ENCODE assay signal across 17 cellular contexts in the genomic region with DNA sequence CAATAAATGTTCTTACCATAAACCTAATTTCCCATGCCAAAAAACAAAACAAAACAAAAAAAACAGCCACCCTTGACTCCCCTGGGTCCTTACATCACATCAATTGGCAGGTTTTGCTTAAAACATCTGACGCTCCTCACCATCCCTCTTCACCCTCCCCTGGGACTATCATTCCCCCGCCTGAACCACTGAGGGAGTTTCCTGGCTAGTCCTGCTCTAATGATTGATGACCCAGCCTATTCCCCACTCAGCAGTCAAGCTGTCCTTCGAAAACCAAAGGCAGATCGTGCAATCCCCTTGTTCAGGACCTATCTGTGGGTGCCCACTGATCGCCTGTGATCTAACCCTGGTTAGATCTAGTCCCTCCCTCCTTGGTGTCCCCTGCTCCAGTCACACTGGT.
DNase-seq lines count a peak whose midpoint lies in the region; ATAC-seq, FAIRE-seq and TF ChIP-seq lines count a peak whose summit lies in the region.
"Had no signal": no experiment of that assay in that cellular context is flagged by ENCODE, and none has a peak within 500 bp of the region (broad histone marks: within the 10 kb centered on the region; RNA-seq: fewer than 3 reads in every experiment).

No MANE protein-coding gene starts in this region.

- H3K4me3 ChIP-seq in fibroblast of mammary gland (ENCODE audit: control insufficient read depth, low read depth, low read length), result no peak overlapping the region
- H3K4me3 ChIP-seq: gastroesophageal sphincter, MG63 had no signal

- in situ Hi-C loops in GM13977 (cut with MboI; ENCODE audit: low pct_unique_long_range_greater_than_20kb, low sequenced_read_pairs, unreplicated experiment), result loop anchor here (10.0 kb wide), 1 partner anchor 71 kb away; no protein-coding TSS in a partner anchor

- ATAC-seq in GM21423 (IDR thresholded peaks at IDR 0.05; ENCODE audit: unreplicated experiment), result peak; percentile 30
- peak; percentile 43 for ATAC-seq in HG03571 (IDR thresholded peaks at IDR 0.05; ENCODE audit: unreplicated experiment)
- ATAC-seq: gastroesophageal sphincter, left lobe of liver had no signal

- TF ChIP-seq CTCF in GM13977 (IDR thresholded peaks at IDR 0.05; ENCODE audit: extremely low read depth, insufficient read depth, missing control alignments) (no peak), fibroblast of mammary gland (conservative IDR thresholded peaks at IDR 0.05; ENCODE audit: control insufficient read depth, insufficient read depth, low read depth, low read length) (no peak)

- DNase-seq in GM13977 (ENCODE audit: low spot score) (peak; percentile 45), fibroblast of mammary gland (ENCODE audit: low read depth) (peak; percentile 40), CD1c-positive myeloid dendritic cell (ENCODE audit: extremely low spot score) (no peak), NCI-H1417 treated with DMSO at 0.1 percent for 48 hours (lab: John Stamatoyannopoulos, UW) (no peak), NCI-H526 (lab: John Stamatoyannopoulos, UW) (no peak), urothelium cell line (ENCODE audit: low spot score) (no peak)
- DNase-seq: cortex of kidney; GOT3; MG63; RPMI8226; stimulated activated naive CD4-positive, alpha-beta T cell treated with Interleukin-2 at 50 U/mL for 16 hours; SW 1271; trophoblast cell had no signal

- no peak for FAIRE-seq in urothelium cell line (lab: Jason Lieb, UNC)

Comparison
In these comparisons a context has a peak if more than half of its experiments do, and no peak if none do; other contexts are left out.
1. DNase-seq: peak in GM13977 (single experiment) and fibroblast of mammary gland (single experiment); none in CD1c-positive myeloid dendritic cell (single experiment), NCI-H1417 treated with DMSO at 0.1 percent for 48 hours (single experiment), NCI-H526 (0 of 2) and urothelium cell line (single experiment).